ENCODE assay signal across 10 cellular contexts in the genomic region with DNA sequence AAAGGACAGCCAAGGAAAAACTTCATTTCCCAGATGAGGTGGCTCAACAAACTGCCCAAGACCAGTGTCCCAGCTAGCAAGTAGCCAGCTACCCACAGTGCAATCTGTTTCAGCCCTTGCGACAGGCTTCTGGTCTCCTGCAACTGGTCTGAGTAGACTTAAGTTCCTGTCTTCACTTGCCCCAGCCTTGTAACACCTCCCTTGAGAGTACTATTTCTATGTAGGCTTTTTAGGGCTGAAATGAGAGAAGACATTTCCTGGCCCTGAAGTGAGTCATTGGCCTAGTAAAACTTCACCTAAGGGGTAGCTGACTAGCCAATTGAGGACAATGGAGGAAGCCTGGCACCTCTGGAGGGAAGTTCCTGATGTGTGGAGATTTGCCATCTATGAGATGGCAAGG.
A peak's percentile ranks its signal among the peaks of the same experiment; 100 is the strongest.
DNase-seq lines count a peak whose midpoint lies in the region; ATAC-seq, FAIRE-seq and TF ChIP-seq lines count a peak whose summit lies in the region.
"Had no signal": no experiment of that assay in that cellular context is flagged by ENCODE, and none has a peak within 500 bp of the region (broad histone marks: within the 10 kb centered on the region; RNA-seq: fewer than 3 reads in every experiment).

No MANE protein-coding gene starts in this region.

- H3K36me3 ChIP-seq in mammary epithelial cell (ENCODE audit: insufficient read depth, low read length) (no peaks in the 10 kb centered on the region), small intestine (ENCODE audit: control insufficient read depth in 2 of 2, insufficient read depth in 2 of 2, low read length in 2 of 2) (no peaks in the 10 kb centered on the region), upper lobe of right lung (no peaks in the 10 kb centered on the region)

- DNase-seq in activated naive CD8-positive, alpha-beta T cell treated with anti-CD3 and anti-CD28 coated beads, Interleukin-2, amount 50 U/mL, for 24 hours: no peak
- DNase-seq in activated naive CD8-positive, alpha-beta T cell treated with anti-CD3 and anti-CD28 coated beads for 36 hours: no peak
- DNase-seq in mammary epithelial cell (peak; percentile 97), small intestine (no peak), NCI-H2196 treated with DMSO at 0.1 percent for 48 hours (lab: John Stamatoyannopoulos, UW; ENCODE audit: unreplicated experiment) (no peak), upper lobe of right lung (no peak)
- DNase-seq in stimulated activated CD4-positive, alpha-beta T cell treated with anti-CD3 and anti-CD28 coated beads, Interleukin-4, amount 100 ng/mL, for 4 hours: no peak
- DNase-seq: activated CD4-positive, alpha-beta T cell treated with anti-CD3 and anti-CD28 coated beads for 4 hours had no signal

- ATAC-seq in activated naive CD8-positive, alpha-beta T cell treated with anti-CD3 and anti-CD28 coated beads, Interleukin-2, amount 50 U/mL, for 24 hours: peak; percentile 57
- ATAC-seq in HG03342 (IDR thresholded peaks at IDR 0.05; ENCODE audit: unreplicated experiment): peak; percentile 87
- ATAC-seq in upper lobe of right lung: no peak

- peaks cover 35% of the 10 kb centered on the region for H3K4me1 ChIP-seq in mammary epithelial cell (ENCODE audit: insufficient read depth, low read length)
- H3K4me1 ChIP-seq in small intestine (ENCODE audit: control insufficient read depth in 2 of 2, insufficient read depth in 1 of 2, low read depth in 1 of 2, low read length in 1 of 2): no peaks in the 10 kb centered on the region
- H3K4me1 ChIP-seq in upper lobe of right lung: no peaks in the 10 kb centered on the region

- no peak for FAIRE-seq in small intestine (lab: Jason Lieb, UNC)
- FAIRE-seq: endometrium had no signal

- TF ChIP-seq CTCF in mammary epithelial cell (conservative IDR thresholded peaks at IDR 0.05 in 1 of 2, IDR thresholded peaks at IDR 0.05 in 1 of 2; ENCODE audit: extremely low read depth in 1 of 2, insufficient read depth in 1 of 2, low read depth in 1 of 2, low read length in 2 of 2) (no peak), upper lobe of right lung (IDR thresholded peaks at IDR 0.05) (no peak)

- no peak overlapping the region for H3K4me3 Mint-ChIP-seq in activated naive CD8-positive, alpha-beta T cell treated with anti-CD3 and anti-CD28 coated beads, Interleukin-2, amount 50 U/mL, for 24 hours
- no peak overlapping the region for H3K4me3 Mint-ChIP-seq in activated naive CD8-positive, alpha-beta T cell treated with anti-CD3 and anti-CD28 coated beads for 36 hours

- no peaks in the 10 kb centered on the region for H3K36me3 Mint-ChIP-seq in activated naive CD8-positive, alpha-beta T cell treated with anti-CD3 and anti-CD28 coated beads, Interleukin-2, amount 50 U/mL, for 24 hours (ENCODE audit: low read depth)
- H3K36me3 Mint-ChIP-seq in activated naive CD8-positive, alpha-beta T cell treated with anti-CD3 and anti-CD28 coated beads for 36 hours: peaks cover 3% of the 10 kb centered on the region

- peak overlapping the region; percentile 61 for H3K4me2 ChIP-seq in mammary epithelial cell (ENCODE audit: insufficient read depth, low read depth, low read length)

- H3K4me1 Mint-ChIP-seq in activated naive CD8-positive, alpha-beta T cell treated with anti-CD3 and anti-CD28 coated beads, Interleukin-2, amount 50 U/mL, for 24 hours: no peaks in the 10 kb centered on the region
- H3K4me1 Mint-ChIP-seq in activated naive CD8-positive, alpha-beta T cell treated with anti-CD3 and anti-CD28 coated beads for 36 hours: no peaks in the 10 kb centered on the region

- intact Hi-C loops in mammary epithelial cell (cut with micrococcal nuclease) (loop anchor here (1.0 kb wide), 1 partner anchor 80 kb away; a partner anchor contains a TSS), upper lobe of right lung (cut with DNase I) (no loop called here)

- H3K9me3 ChIP-seq in mammary epithelial cell (replicated peaks; ENCODE audit: insufficient read depth, low read length) (no peaks in the 10 kb centered on the region), small intestine (ENCODE audit: control insufficient read depth, low read depth) (no peaks in the 10 kb centered on the region), upper lobe of right lung (no peaks in the 10 kb centered on the region)

- 9% methylated on average over 1 of the region's 1 CpG for WGBS in mammary epithelial cell (ENCODE audit: low coverage, missing lambda C conversion rate)
- WGBS in small intestine, 3 donors: 83 to 100% (median 88%) methylated on average over 1 of the region's 1 CpG

- in situ Hi-C loops in mammary epithelial cell (cut with MboI; ENCODE audit: low sequenced_read_pairs in 2 of 2): no loop called here

- no TSS peak for BruUV-seq in mammary epithelial cell (replicated peaks; lab: Mats Ljungman, UMichigan)

- no peaks in the 10 kb centered on the region for H3K27me3 Mint-ChIP-seq in activated naive CD8-positive, alpha-beta T cell treated with anti-CD3 and anti-CD28 coated beads, Interleukin-2, amount 50 U/mL, for 24 hours
- H3K27me3 Mint-ChIP-seq in activated naive CD8-positive, alpha-beta T cell treated with anti-CD3 and anti-CD28 coated beads for 36 hours: no peaks in the 10 kb centered on the region

- H2AFZ ChIP-seq in mammary epithelial cell (ENCODE audit: low read depth, low read length): peak overlapping the region; percentile 53

- CTCF ChIA-PET in mammary epithelial cell (lab: Charles Lee; ENCODE audit: low non-redundant PET): no interaction called here

- no peaks in the 10 kb centered on the region for H3K9me3 Mint-ChIP-seq in activated naive CD8-positive, alpha-beta T cell treated with anti-CD3 and anti-CD28 coated beads, Interleukin-2, amount 50 U/mL, for 24 hours
- H3K9me3 Mint-ChIP-seq in activated naive CD8-positive, alpha-beta T cell treated with anti-CD3 and anti-CD28 coated beads for 36 hours: no peaks in the 10 kb centered on the region

- no peak overlapping the region for H3K27ac Mint-ChIP-seq in activated naive CD8-positive, alpha-beta T cell treated with anti-CD3 and anti-CD28 coated beads, Interleukin-2, amount 50 U/mL, for 24 hours
- H3K27ac Mint-ChIP-seq in activated naive CD8-positive, alpha-beta T cell treated with anti-CD3 and anti-CD28 coated beads for 36 hours: no peak overlapping the region

- H3K27me3 ChIP-seq in mammary epithelial cell (ENCODE audit: insufficient read depth, low read length) (no peaks in the 10 kb centered on the region), small intestine (ENCODE audit: control insufficient read depth in 2 of 2, insufficient read depth in 2 of 2, low read length in 2 of 2) (no peaks in the 10 kb centered on the region), upper lobe of right lung (no peaks in the 10 kb centered on the region)

- H3K4me3 ChIP-seq in mammary epithelial cell (replicated peaks in 1 of 3; ENCODE audit: insufficient read depth in 1 of 3, low read depth in 2 of 3, low read length in 3 of 3): no peak overlapping the region
- H3K4me3 ChIP-seq in small intestine (ENCODE audit: low read depth in 1 of 2, low read length in 2 of 2): no peak overlapping the region
- no peak overlapping the region for H3K4me3 ChIP-seq in upper lobe of right lung

- no peaks in the 10 kb centered on the region for H3K79me2 ChIP-seq in mammary epithelial cell (ENCODE audit: insufficient read depth, low read length)

- peak overlapping the region; percentile 11 for H3K9ac ChIP-seq in mammary epithelial cell (ENCODE audit: insufficient read depth, low read length)

- dilution Hi-C loops in mammary epithelial cell (cut with HindIII; ENCODE audit: low sequenced_read_pairs): no loop called here

- peak overlapping the region; percentile 84 for H3K27ac ChIP-seq in mammary epithelial cell (ENCODE audit: insufficient read depth, low read depth, low read length)
- H3K27ac ChIP-seq in small intestine (ENCODE audit: low read depth in 1 of 2, low read length in 1 of 2): no peak overlapping the region
- H3K27ac ChIP-seq in upper lobe of right lung: no peak overlapping the region

- H4K20me1 ChIP-seq in mammary epithelial cell (ENCODE audit: insufficient read depth, low read length): no peaks in the 10 kb centered on the region
